ENCODE assay signal across 11 cellular contexts in the genomic region with DNA sequence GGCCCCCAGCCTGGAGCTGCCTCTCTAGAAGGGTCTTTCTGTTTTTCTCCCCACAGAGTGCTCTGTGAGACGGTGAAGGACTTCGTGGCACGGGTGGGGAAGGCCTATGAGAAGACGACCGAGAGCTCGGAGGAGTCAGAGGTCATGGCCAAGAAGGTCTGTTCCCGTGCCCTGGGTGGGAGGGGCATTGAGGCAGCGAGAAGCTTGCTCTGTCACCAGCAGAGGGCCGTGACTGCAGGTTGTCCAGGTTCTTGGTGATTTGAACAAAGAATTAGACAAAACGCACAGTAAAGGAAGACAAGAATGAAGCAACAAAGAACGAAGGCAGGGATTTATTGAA.
DNase-seq lines count a peak whose midpoint lies in the region; ATAC-seq, FAIRE-seq and TF ChIP-seq lines count a peak whose summit lies in the region.
"Had no signal": no experiment of that assay in that cellular context is flagged by ENCODE, and none has a peak within 500 bp of the region (broad histone marks: within the 10 kb centered on the region; RNA-seq: fewer than 3 reads in every experiment).

No MANE protein-coding gene starts in this region.

- intact Hi-C loops in sciatic nerve (cut with DNase I), result loop anchor here (10.0 kb wide), 1 partner anchor 93 kb away; a partner anchor contains a TSS

- H3K27ac Mint-ChIP-seq in mesothelial cell of epicardium, result no peak overlapping the region
- H3K27ac Mint-ChIP-seq: stimulated activated memory B cell treated with anti-CD40 and anti-IgM and Interleukin-4, amounts not matched to agents 10 μg/mL and 1 μg/mL and 100 μg/mL, for 72 hours had no signal

- H3K27me3 Mint-ChIP-seq in mesothelial cell of epicardium (ENCODE audit: low read depth), result no peaks in the 10 kb centered on the region
- H3K27me3 Mint-ChIP-seq: stimulated activated memory B cell treated with anti-CD40 and anti-IgM and Interleukin-4, amounts not matched to agents 10 μg/mL and 1 μg/mL and 100 μg/mL, for 72 hours had no signal

- FAIRE-seq in GM19239 (lab: Jason Lieb, UNC), result no peak

- H3K4me3 Mint-ChIP-seq in mesothelial cell of epicardium, result no peak overlapping the region
- H3K4me3 Mint-ChIP-seq: stimulated activated memory B cell treated with anti-CD40 and anti-IgM and Interleukin-4, amounts not matched to agents 10 μg/mL and 1 μg/mL and 100 μg/mL, for 72 hours had no signal

- DNase-seq in activated CD4-positive, alpha-beta T cell treated with anti-CD3 and anti-CD28 coated beads for 48 hours, result peak; percentile 25
- DNase-seq in activated CD4-positive, alpha-beta T cell treated with anti-CD3 and anti-CD28 coated beads for 4 hours, result no peak
- DNase-seq in M059J (ENCODE audit: low read depth) (peak; percentile 18), dermis blood vessel endothelial cell (peak; percentile 32), sciatic nerve (ENCODE audit: low spot score) (peak; percentile 53), GM19239 (ENCODE audit: insufficient read length, low spot score) (no peak), mesothelial cell of epicardium (ENCODE audit: low spot score in 2 of 2, unreplicated experiment in 2 of 2) (no peak)
- DNase-seq: C1 segment of cervical spinal cord, NCI-H2107 had no signal

- ATAC-seq in sciatic nerve (no peak), HG02798 (IDR thresholded peaks at IDR 0.05; ENCODE audit: poor library complexity, unreplicated experiment) (no peak)
- ATAC-seq: stimulated activated memory B cell treated with anti-CD40 and anti-IgM and Interleukin-4, amounts not matched to agents 10 μg/mL and 1 μg/mL and 100 μg/mL, for 72 hours had no signal

- peaks cover 10% of the 10 kb centered on the region for H3K36me3 Mint-ChIP-seq in mesothelial cell of epicardium

- TF ChIP-seq CTCF in mesothelial cell of epicardium (IDR thresholded peaks at IDR 0.05; ENCODE audit: unreplicated experiment), result no peak

- no peaks in the 10 kb centered on the region for H3K9me3 Mint-ChIP-seq in mesothelial cell of epicardium
- H3K9me3 Mint-ChIP-seq: stimulated activated memory B cell treated with anti-CD40 and anti-IgM and Interleukin-4, amounts not matched to agents 10 μg/mL and 1 μg/mL and 100 μg/mL, for 72 hours had no signal

- no peaks in the 10 kb centered on the region for H3K4me1 Mint-ChIP-seq in mesothelial cell of epicardium

Comparison
In these comparisons a context has a peak if more than half of its experiments do, and no peak if none do; other contexts are left out.
1. DNase-seq: peak in activated CD4-positive, alpha-beta T cell treated with anti-CD3 and anti-CD28 coated beads for 48 hours (single experiment), M059J (single experiment), dermis blood vessel endothelial cell (single experiment) and sciatic nerve (single experiment); none in activated CD4-positive, alpha-beta T cell treated with anti-CD3 and anti-CD28 coated beads for 4 hours (0 of 2), GM19239 (single experiment) and mesothelial cell of epicardium (0 of 2).